In genomic region chr11:86476109-86476861, GRCh38 we compare ENCODE assay signal across 14 cellular contexts.
A peak's percentile ranks its signal among the peaks of the same experiment; 100 is the strongest.
DNase-seq lines count a peak whose midpoint lies in the region; ATAC-seq, FAIRE-seq and TF ChIP-seq lines count a peak whose summit lies in the region.
"Had no signal": no experiment of that assay in that cellular context is flagged by ENCODE, and none has a peak within 500 bp of the region (broad histone marks: within the 10 kb centered on the region; RNA-seq: fewer than 3 reads in every experiment).

No MANE protein-coding gene starts in this region.

- no peak for TF ChIP-seq CTCF in brain microvascular endothelial cell (IDR thresholded peaks at IDR 0.05; ENCODE audit: low read depth, low read length, missing control alignments)
- no peak for TF ChIP-seq CTCF in neural progenitor cell (IDR thresholded peaks at IDR 0.05)
- TF ChIP-seq CTCF in upper lobe of right lung (IDR thresholded peaks at IDR 0.05) = no peak
- no peak for TF ChIP-seq CTCF in D721Med (IDR thresholded peaks at IDR 0.05; ENCODE audit: insufficient read depth, missing control alignments)

- no peak overlapping the region for H3K4me2 ChIP-seq in neural progenitor cell

- ATAC-seq in right cardiac atrium = peak; percentile 56 to 73
- no peak for ATAC-seq in upper lobe of right lung
- no peak for ATAC-seq in GM21786 (IDR thresholded peaks at IDR 0.05; ENCODE audit: unreplicated experiment)
- ATAC-seq: activated CD8-positive, alpha-beta memory T cell treated with anti-CD3 and anti-CD28 coated beads, Interleukin-2, amount 10 ng/mL, durations not matched to agents 7 days and 5 days; CD8-positive, alpha-beta T cell; left lung had no signal

- intact Hi-C loops in right cardiac atrium (cut with DNase I) (no loop called here), upper lobe of right lung (cut with DNase I) (no loop called here)

- WGBS in right cardiac atrium = 40% methylated on average over 6 of the region's 6 CpGs

- in situ Hi-C loops in brain microvascular endothelial cell (cut with HindIII; ENCODE audit: low pct_ligation_motif_present, low sequenced_read_pairs) = no loop called here

- H3K27ac Mint-ChIP-seq in neural progenitor cell = peak overlapping the region; percentile 65
- H3K27ac Mint-ChIP-seq: activated B cell treated with CpG ODN at 0.5 μM for 24 hours; activated CD8-positive, alpha-beta memory T cell treated with anti-CD3 and anti-CD28 coated beads, Interleukin-2, amount 10 ng/mL, durations not matched to agents 7 days and 5 days; activated naive CD8-positive, alpha-beta T cell treated with anti-CD3 and anti-CD28 coated beads for 36 hours; CD8-positive, alpha-beta T cell had no signal

- no peaks in the 10 kb centered on the region for H3K36me3 ChIP-seq in brain microvascular endothelial cell (replicated peaks)
- H3K36me3 ChIP-seq in neural progenitor cell = peaks cover 3% of the 10 kb centered on the region
- no peaks in the 10 kb centered on the region for H3K36me3 ChIP-seq in upper lobe of right lung
- H3K36me3 ChIP-seq: left lung had no signal

- H3F3A ChIP-seq in neural progenitor cell (ENCODE audit: low read depth) = no peaks in the 10 kb centered on the region

- H3K4me3 Mint-ChIP-seq in neural progenitor cell = no peak overlapping the region
- H3K4me3 Mint-ChIP-seq: activated B cell treated with CpG ODN at 0.5 μM for 24 hours; activated CD8-positive, alpha-beta memory T cell treated with anti-CD3 and anti-CD28 coated beads, Interleukin-2, amount 10 ng/mL, durations not matched to agents 7 days and 5 days; activated naive CD8-positive, alpha-beta T cell treated with anti-CD3 and anti-CD28 coated beads for 36 hours; CD8-positive, alpha-beta T cell had no signal

- peak overlapping the region; percentile 6 for H3K27ac ChIP-seq in brain microvascular endothelial cell
- peak overlapping the region; percentile 82 for H3K27ac ChIP-seq in right cardiac atrium (ENCODE audit: low read length)
- no peak overlapping the region for H3K27ac ChIP-seq in neural progenitor cell
- H3K27ac ChIP-seq in upper lobe of right lung = peak overlapping the region; percentile 0

- no peak for FAIRE-seq in D721Med (lab: Jason Lieb, UNC)
- FAIRE-seq: GM18507 had no signal

- H4K20me1 ChIP-seq in neural progenitor cell (ENCODE audit: low read depth) = no peaks in the 10 kb centered on the region

- peaks cover 2% of the 10 kb centered on the region for H3K9me3 Mint-ChIP-seq in neural progenitor cell
- H3K9me3 Mint-ChIP-seq: activated B cell treated with CpG ODN at 0.5 μM for 24 hours; activated naive CD8-positive, alpha-beta T cell treated with anti-CD3 and anti-CD28 coated beads for 36 hours; CD8-positive, alpha-beta T cell had no signal

- peaks cover 2% of the 10 kb centered on the region for H3K27me3 Mint-ChIP-seq in neural progenitor cell (ENCODE audit: insufficient read depth, low read depth)
- H3K27me3 Mint-ChIP-seq: activated B cell treated with CpG ODN at 0.5 μM for 24 hours; activated naive CD8-positive, alpha-beta T cell treated with anti-CD3 and anti-CD28 coated beads for 36 hours had no signal

- DNase-seq in brain microvascular endothelial cell = peak; percentile 28
- peak in 1 of 3 donors; percentile 66 for DNase-seq in right cardiac atrium
- DNase-seq in neural progenitor cell (ENCODE audit: low spot score) = no peak
- no peak for DNase-seq in upper lobe of right lung
- DNase-seq in NCI-H226 = no peak
- no peak for DNase-seq in D721Med (ENCODE audit: insufficient read length, low spot score)
- DNase-seq: activated B cell treated with CpG ODN at 0.5 μM for 24 hours; activated CD8-positive, alpha-beta memory T cell treated with anti-CD3 and anti-CD28 coated beads, Interleukin-2, amount 10 ng/mL, durations not matched to agents 7 days and 5 days; activated naive CD8-positive, alpha-beta T cell treated with anti-CD3 and anti-CD28 coated beads for 36 hours; CD8-positive, alpha-beta T cell; left lung; stimulated activated CD4-positive, alpha-beta T cell treated with anti-CD3 and anti-CD28 coated beads, Interleukin-2, amount 100 ng/mL, for 48 hours had no signal

- H3K4me3 ChIP-seq in brain microvascular endothelial cell (ENCODE audit: low read depth, low read length) (no peak overlapping the region), right cardiac atrium (ENCODE audit: low read length) (no peak overlapping the region), neural progenitor cell (no peak overlapping the region), upper lobe of right lung (no peak overlapping the region)
- H3K4me3 ChIP-seq: left lung had no signal

- no peaks in the 10 kb centered on the region for H3K9me3 ChIP-seq in right cardiac atrium (ENCODE audit: control insufficient read depth, low read length)
- no peaks in the 10 kb centered on the region for H3K9me3 ChIP-seq in neural progenitor cell (ENCODE audit: low read depth)
- no peaks in the 10 kb centered on the region for H3K9me3 ChIP-seq in upper lobe of right lung
- H3K9me3 ChIP-seq: left lung had no signal

- H3K27me3 ChIP-seq in brain microvascular endothelial cell (replicated peaks) (no peaks in the 10 kb centered on the region), right cardiac atrium (ENCODE audit: control insufficient read depth, insufficient read depth) (no peaks in the 10 kb centered on the region), neural progenitor cell (no peaks in the 10 kb centered on the region), upper lobe of right lung (no peaks in the 10 kb centered on the region)
- H3K27me3 ChIP-seq: left lung had no signal

- no peak overlapping the region for H2AFZ ChIP-seq in neural progenitor cell (replicated peaks)

- no peaks in the 10 kb centered on the region for H3K36me3 Mint-ChIP-seq in neural progenitor cell
- H3K36me3 Mint-ChIP-seq: activated CD8-positive, alpha-beta memory T cell treated with anti-CD3 and anti-CD28 coated beads, Interleukin-2, amount 10 ng/mL, durations not matched to agents 7 days and 5 days; CD8-positive, alpha-beta T cell had no signal

- no peaks in the 10 kb centered on the region for H3K79me2 ChIP-seq in neural progenitor cell (ENCODE audit: low read depth)

- H3K4me1 ChIP-seq in right cardiac atrium (ENCODE audit: control insufficient read depth, insufficient read depth, low read length) = peaks cover 29% of the 10 kb centered on the region
- H3K4me1 ChIP-seq in neural progenitor cell = no peaks in the 10 kb centered on the region
- H3K4me1 ChIP-seq in upper lobe of right lung = no peaks in the 10 kb centered on the region

- no peak overlapping the region for H3K9ac ChIP-seq in neural progenitor cell

- H3K4me1 Mint-ChIP-seq in neural progenitor cell = peaks cover 20% of the 10 kb centered on the region
- H3K4me1 Mint-ChIP-seq: activated B cell treated with CpG ODN at 0.5 μM for 24 hours; activated CD8-positive, alpha-beta memory T cell treated with anti-CD3 and anti-CD28 coated beads, Interleukin-2, amount 10 ng/mL, durations not matched to agents 7 days and 5 days had no signal

Comparison
In these comparisons a context has a peak if more than half of its experiments do, and no peak if none do; other contexts are left out.
1. ATAC-seq: peak in right cardiac atrium (2 of 2); none in upper lobe of right lung (single experiment) and GM21786 (single experiment).